Comparison of ENCODE assay signal across 8 cellular contexts in genomic region chr12:16359512-16360491, GRCh38. TPM values are rescaled to one million over a fixed set of nuclear protein-coding genes. Genes with fewer than 3 reads are reported as not detected.
DNase-seq lines count a peak whose midpoint lies in the region; ATAC-seq and TF ChIP-seq lines count a peak whose summit lies in the region.

No MANE protein-coding gene starts in this region.

- peaks cover 19 to 62% of the 10 kb centered on the region in 2 experiments for H3K79me1 ChIP-seq in IMR-90 (ENCODE audit: low read depth in 1 of 2, low read length in 2 of 2)

- H3K36me3 ChIP-seq in IMR-90 (ENCODE audit: control insufficient read depth, insufficient read depth, low read length) (peaks cover 49% of the 10 kb centered on the region), right atrium auricular region (no peaks in the 10 kb centered on the region), testis (ENCODE audit: low read depth, missing control alignments) (no peaks in the 10 kb centered on the region)

- no peak overlapping the region for H2BK120ac ChIP-seq in IMR-90 (ENCODE audit: low read depth, low read length)

- H3K36me3 Mint-ChIP-seq in activated CD4-positive, alpha-beta memory T cell treated with anti-CD3 and anti-CD28 coated beads for 36 hours = no peaks in the 10 kb centered on the region
- H3K36me3 Mint-ChIP-seq in activated CD4-positive, alpha-beta memory T cell treated with anti-CD3 and anti-CD28 coated beads, Interleukin-2, amount 10 ng/mL, durations not matched to agents 7 days and 5 days (ENCODE audit: low read depth) = no peaks in the 10 kb centered on the region
- no peaks in the 10 kb centered on the region for H3K36me3 Mint-ChIP-seq in activated T-helper 2 cell treated with anti-CD3 and anti-CD28 coated beads, Interferon-gamma antibody, Interleukin-2, Interleukin-4, amounts not matched to agents 10 μg/mL and 5 μg/mL and 100 μg/mL, durations not matched to agents 14 hours and 24 hours and 36 hours (ENCODE audit: low read depth)

- H3K4me1 Mint-ChIP-seq in activated CD4-positive, alpha-beta memory T cell treated with anti-CD3 and anti-CD28 coated beads for 36 hours (ENCODE audit: low read depth) = no peaks in the 10 kb centered on the region
- H3K4me1 Mint-ChIP-seq in activated CD4-positive, alpha-beta memory T cell treated with anti-CD3 and anti-CD28 coated beads, Interleukin-2, amount 10 ng/mL, durations not matched to agents 7 days and 5 days = no peaks in the 10 kb centered on the region
- H3K4me1 Mint-ChIP-seq in activated T-helper 2 cell treated with anti-CD3 and anti-CD28 coated beads, Interferon-gamma antibody, Interleukin-2, Interleukin-4, amounts not matched to agents 10 μg/mL and 5 μg/mL and 100 μg/mL, durations not matched to agents 14 hours and 24 hours and 36 hours (ENCODE audit: low read depth) = no peaks in the 10 kb centered on the region

- no peak for TF ChIP-seq POLR2A in IMR-90 (IDR thresholded peaks at IDR 0.05; ENCODE audit: low read depth, low read length)
- TF ChIP-seq POLR2A in testis (IDR thresholded peaks at IDR 0.05) = no peak

- DNase-seq in activated CD4-positive, alpha-beta memory T cell treated with anti-CD3 and anti-CD28 coated beads for 36 hours = peak; percentile 28
- DNase-seq in activated CD4-positive, alpha-beta memory T cell treated with anti-CD3 and anti-CD28 coated beads, Interleukin-2, amount 10 ng/mL, durations not matched to agents 7 days and 5 days = no peak
- DNase-seq in IMR-90 (peak; percentile 47), right atrium auricular region (ENCODE audit: low spot score) (no peak), testis (peak; percentile 89)
- DNase-seq in activated T-helper 2 cell treated with anti-CD3 and anti-CD28 coated beads, Interferon-gamma antibody, Interleukin-2, Interleukin-4, amounts not matched to agents 10 μg/mL and 5 μg/mL and 100 μg/mL, durations not matched to agents 14 hours and 24 hours and 36 hours (ENCODE audit: low spot score) = no peak

- H4K20me1 ChIP-seq in IMR-90 (ENCODE audit: insufficient read depth, low read length) = peaks cover 29% of the 10 kb centered on the region; the same call in 1 of the 2 replicates

- H3K27ac Mint-ChIP-seq in activated CD4-positive, alpha-beta memory T cell treated with anti-CD3 and anti-CD28 coated beads for 36 hours = no peak overlapping the region
- H3K27ac Mint-ChIP-seq in activated CD4-positive, alpha-beta memory T cell treated with anti-CD3 and anti-CD28 coated beads, Interleukin-2, amount 10 ng/mL, durations not matched to agents 7 days and 5 days = no peak overlapping the region
- no peak overlapping the region for H3K27ac Mint-ChIP-seq in activated T-helper 2 cell treated with anti-CD3 and anti-CD28 coated beads, Interferon-gamma antibody, Interleukin-2, Interleukin-4, amounts not matched to agents 10 μg/mL and 5 μg/mL and 100 μg/mL, durations not matched to agents 14 hours and 24 hours and 36 hours

- CTCF ChIA-PET in activated CD4-positive, alpha-beta memory T cell treated with anti-CD3 and anti-CD28 coated beads for 36 hours (lab: Charles Lee) = no interaction called here
- CTCF ChIA-PET in activated CD4-positive, alpha-beta memory T cell treated with anti-CD3 and anti-CD28 coated beads, Interleukin-2, amount 10 ng/mL, durations not matched to agents 7 days and 5 days (lab: Charles Lee) = no interaction called here
- CTCF ChIA-PET in IMR-90 (lab: Yijun Ruan, JAX) = interaction anchor here (0.6 to 0.7 kb wide), 3 partner anchors 167 to 1972 kb away, joined by 3 to 4 read pairs (median 4); no protein-coding TSS in a partner anchor

- intact Hi-C loops in activated CD4-positive, alpha-beta memory T cell treated with anti-CD3 and anti-CD28 coated beads for 36 hours (cut with micrococcal nuclease) = no loop called here
- intact Hi-C loops in IMR-90 (cut with micrococcal nuclease) = loop anchor here (1.0 to 10.0 kb wide), 2 partner anchors 165 to 195 kb away; no protein-coding TSS in a partner anchor
- intact Hi-C loops in testis (cut with DNase I; ENCODE audit: low total_unique reads) = no loop called here
- intact Hi-C loops in activated T-helper 2 cell treated with anti-CD3 and anti-CD28 coated beads, Interferon-gamma antibody, Interleukin-2, Interleukin-4, amounts not matched to agents 10 μg/mL and 5 μg/mL and 100 μg/mL, durations not matched to agents 14 hours and 24 hours and 36 hours (cut with micrococcal nuclease) = no loop called here

- H3K4ac ChIP-seq in IMR-90 (ENCODE audit: low read depth, low read length) = no peak overlapping the region

- H2BK5ac ChIP-seq in IMR-90 (ENCODE audit: low read depth, low read length, poor library complexity, severe bottlenecking) = no peak overlapping the region

- H4K5ac ChIP-seq in IMR-90 (ENCODE audit: low read depth, low read length) = no peak overlapping the region

- TF ChIP-seq RAD21 in IMR-90 (IDR thresholded peaks at IDR 0.05; ENCODE audit: low read length) = peak; percentile 70

- BruUV-seq in IMR-90 (replicated peaks; lab: Mats Ljungman, UMichigan) = no TSS peak

- no peak overlapping the region for H2BK20ac ChIP-seq in IMR-90 (ENCODE audit: low read depth, low read length)

- in situ Hi-C loops in IMR-90 (cut with MboI; ENCODE audit: low sequenced_read_pairs) = loop anchor here (10.0 kb wide), 1 partner anchor 365 kb away; no protein-coding TSS in a partner anchor

- no peak overlapping the region for H3K4me3 Mint-ChIP-seq in activated CD4-positive, alpha-beta memory T cell treated with anti-CD3 and anti-CD28 coated beads for 36 hours
- H3K4me3 Mint-ChIP-seq in activated CD4-positive, alpha-beta memory T cell treated with anti-CD3 and anti-CD28 coated beads, Interleukin-2, amount 10 ng/mL, durations not matched to agents 7 days and 5 days = no peak overlapping the region
- H3K4me3 Mint-ChIP-seq in activated T-helper 2 cell treated with anti-CD3 and anti-CD28 coated beads, Interferon-gamma antibody, Interleukin-2, Interleukin-4, amounts not matched to agents 10 μg/mL and 5 μg/mL and 100 μg/mL, durations not matched to agents 14 hours and 24 hours and 36 hours (ENCODE audit: low read depth) = no peak overlapping the region

- dilution Hi-C loops in IMR-90 (cut with HindIII; ENCODE audit: low sequenced_read_pairs, unreplicated experiment) = no loop called here

- H4K8ac ChIP-seq in IMR-90 (ENCODE audit: low read depth in 2 of 2, low read length in 2 of 2) = no peak overlapping the region

- H3K27me3 ChIP-seq in IMR-90 (ENCODE audit: control insufficient read depth, insufficient read depth, low read length) (no peaks in the 10 kb centered on the region), right atrium auricular region (no peaks in the 10 kb centered on the region), testis (no peaks in the 10 kb centered on the region)

- ATAC-seq in IMR-90 (ENCODE audit: low read depth) (0 out of 2 replicates have a peak, but pooled peaks have one; percentile 48), HG02610 (IDR thresholded peaks at IDR 0.05; ENCODE audit: unreplicated experiment) (no peak)

- H3K9ac ChIP-seq in IMR-90 (ENCODE audit: low read depth, low read length) = no peak overlapping the region

- no peak overlapping the region for H3K23ac ChIP-seq in IMR-90 (ENCODE audit: low read depth, low read length)

- peaks cover 6% of the 10 kb centered on the region; the same call in 1 of the 2 replicates for H3K9me1 ChIP-seq in IMR-90 (ENCODE audit: insufficient read depth, low read length)

- POLR2A ChIA-PET in activated CD4-positive, alpha-beta memory T cell treated with anti-CD3 and anti-CD28 coated beads for 36 hours (lab: Charles Lee) = no interaction called here
- POLR2A ChIA-PET in activated CD4-positive, alpha-beta memory T cell treated with anti-CD3 and anti-CD28 coated beads, Interleukin-2, amount 10 ng/mL, durations not matched to agents 7 days and 5 days (lab: Charles Lee) = no interaction called here
- POLR2A ChIA-PET in IMR-90 (lab: Charles Lee; ENCODE audit: unreplicated experiment) = interaction anchor here (0.6 kb wide), 1 partner anchor 432 kb away, joined by 3 read pairs; no protein-coding TSS in a partner anchor

- H2AFZ ChIP-seq in IMR-90 (replicated peaks; ENCODE audit: low read length, poor library complexity) = no peak overlapping the region

- no peak overlapping the region for H2AK9ac ChIP-seq in IMR-90 (replicated peaks; ENCODE audit: low read depth, low read length, poor library complexity)

- H3K4me3 ChIP-seq in IMR-90 (ENCODE audit: insufficient read depth, low read depth, low read length) (no peak overlapping the region), WI38 (ENCODE audit: low read depth, low read length) (no peak overlapping the region), right atrium auricular region (no peak overlapping the region), testis (no peak overlapping the region)

- no peak overlapping the region for H3K4me2 ChIP-seq in IMR-90 (ENCODE audit: low read depth, low read length)

- H3K27ac ChIP-seq in IMR-90 (ENCODE audit: insufficient read depth, low read length) (no peak overlapping the region), right atrium auricular region (no peak overlapping the region), testis (no peak overlapping the region)

- H3K4me1 ChIP-seq in IMR-90 (ENCODE audit: control insufficient read depth, insufficient read depth, low read length) (peaks cover 2% of the 10 kb centered on the region; the same call in 1 of the 2 replicates), right atrium auricular region (no peaks in the 10 kb centered on the region), testis (no peaks in the 10 kb centered on the region)

- H3K9me3 ChIP-seq in IMR-90 (ENCODE audit: control insufficient read depth, insufficient read depth, low read length) (no peaks in the 10 kb centered on the region), right atrium auricular region (no peaks in the 10 kb centered on the region), testis (no peaks in the 10 kb centered on the region)

- no peak overlapping the region for H3K56ac ChIP-seq in IMR-90 (ENCODE audit: extremely low read depth, insufficient read depth, low read length)

- 73% methylated on average over 5 of the region's 20 CpGs; no CpG with 5 or more reads in 1 of the 2 experiments for WGBS in IMR-90 (ENCODE audit: extremely low coverage in 2 of 2, insufficient read length in 1 of 2), 2 experiments
- 55 to 58% methylated on average over 20 of the region's 20 CpGs for whole genome bisulfite sequencing in testis, 2 donors

- H3K27me3 Mint-ChIP-seq in activated CD4-positive, alpha-beta memory T cell treated with anti-CD3 and anti-CD28 coated beads for 36 hours = no peaks in the 10 kb centered on the region
- H3K27me3 Mint-ChIP-seq in activated CD4-positive, alpha-beta memory T cell treated with anti-CD3 and anti-CD28 coated beads, Interleukin-2, amount 10 ng/mL, durations not matched to agents 7 days and 5 days = no peaks in the 10 kb centered on the region
- no peaks in the 10 kb centered on the region for H3K27me3 Mint-ChIP-seq in activated T-helper 2 cell treated with anti-CD3 and anti-CD28 coated beads, Interferon-gamma antibody, Interleukin-2, Interleukin-4, amounts not matched to agents 10 μg/mL and 5 μg/mL and 100 μg/mL, durations not matched to agents 14 hours and 24 hours and 36 hours (ENCODE audit: low read depth)

- H4K91ac ChIP-seq in IMR-90 (ENCODE audit: insufficient read depth, low read depth, low read length) = no peak overlapping the region

- no peak overlapping the region for H2AK5ac ChIP-seq in IMR-90 (ENCODE audit: low read depth, low read length)

- peaks cover 5% of the 10 kb centered on the region for H3K9me3 Mint-ChIP-seq in activated CD4-positive, alpha-beta memory T cell treated with anti-CD3 and anti-CD28 coated beads for 36 hours
- H3K9me3 Mint-ChIP-seq in activated CD4-positive, alpha-beta memory T cell treated with anti-CD3 and anti-CD28 coated beads, Interleukin-2, amount 10 ng/mL, durations not matched to agents 7 days and 5 days = peaks cover 6% of the 10 kb centered on the region
- H3K9me3 Mint-ChIP-seq in activated T-helper 2 cell treated with anti-CD3 and anti-CD28 coated beads, Interferon-gamma antibody, Interleukin-2, Interleukin-4, amounts not matched to agents 10 μg/mL and 5 μg/mL and 100 μg/mL, durations not matched to agents 14 hours and 24 hours and 36 hours = no peaks in the 10 kb centered on the region

- TF ChIP-seq CTCF in IMR-90 (conservative IDR thresholded peaks at IDR 0.05; ENCODE audit: low read depth, low read length) (peak; percentile 63), WI38 (IDR thresholded peaks at IDR 0.05; ENCODE audit: low read depth, low read length) (peak; percentile 72), right atrium auricular region (IDR thresholded peaks at IDR 0.05) (peak; percentile 35 to 68), testis (IDR thresholded peaks at IDR 0.05) (peak; percentile 66 to 71 (median 69))

- no peak overlapping the region for H3K14ac ChIP-seq in IMR-90 (replicated peaks; ENCODE audit: low read depth, low read length)

- no peak overlapping the region for H3K18ac ChIP-seq in IMR-90 (ENCODE audit: low read depth, low read length)

- H2BK15ac ChIP-seq in IMR-90 (ENCODE audit: low read depth, low read length) = no peak overlapping the region

RNA-seq across cellular contexts. Expression of gene MGST1, which starts 12.4 kb away (rescaled TPM):
- total RNA-seq in activated CD4-positive, alpha-beta memory T cell treated with anti-CD3 and anti-CD28 coated beads for 36 hours = not detected
- under 1 TPM in 1 of 2 experiments, not detected in 1; 0.38 TPM for total RNA-seq in activated CD4-positive, alpha-beta memory T cell treated with anti-CD3 and anti-CD28 coated beads, Interleukin-2, amount 10 ng/mL, durations not matched to agents 7 days and 5 days
- total RNA-seq in IMR-90 (2012; rRNA removed) (87.2 and 105 TPM in 2 replicates), right atrium auricular region (100 to 1,000 TPM in 1 of 2 donors, 10 to 100 TPM in 1; 51.5 to 173 TPM), testis (10 to 100 TPM in 1 of 2 donors, 1 to 10 TPM in 1; 9.1 to 14.0 TPM)
- polyA plus RNA-seq in IMR-90 (2012; rRNA removed) (260 and 280 TPM in 2 replicates), testis (ENCODE audit: insufficient read depth, low read depth, low replicate concordance) (37.5 TPM)
- polyA plus RNA-seq in IMR-90 (2012; cell fraction: cytosol; rRNA removed) = 124 and 435 TPM in 2 replicates
- polyA plus RNA-seq in IMR-90 (2012; cell fraction: nucleus; rRNA removed; ENCODE audit: low replicate concordance) = 20.5 and 132 TPM in 2 replicates
- 1.4 and 1.8 TPM in 2 replicates for total RNA-seq in activated T-helper 2 cell treated with anti-CD3 and anti-CD28 coated beads, Interferon-gamma antibody, Interleukin-2, Interleukin-4, amounts not matched to agents 10 μg/mL and 5 μg/mL and 100 μg/mL, durations not matched to agents 14 hours and 24 hours and 36 hours

Comparison
In these comparisons a context has a peak if more than half of its experiments do, and no peak if none do; other contexts are left out.
1. DNase-seq: peak in activated CD4-positive, alpha-beta memory T cell treated with anti-CD3 and anti-CD28 coated beads for 36 hours (single experiment), IMR-90 (single experiment) and testis (single experiment); none in activated CD4-positive, alpha-beta memory T cell treated with anti-CD3 and anti-CD28 coated beads, Interleukin-2, amount 10 ng/mL, durations not matched to agents 7 days and 5 days (single experiment), right atrium auricular region (single experiment) and activated T-helper 2 cell treated with anti-CD3 and anti-CD28 coated beads, Interferon-gamma antibody, Interleukin-2, Interleukin-4, amounts not matched to agents 10 μg/mL and 5 μg/mL and 100 μg/mL, durations not matched to agents 14 hours and 24 hours and 36 hours (single experiment).
2. Peak in every context shown above with its lines, with median percentiles within 50 percentile points of each other: CTCF ChIP-seq.